Comparison of ENCODE assay signal across 14 cellular contexts in the genomic region with DNA sequence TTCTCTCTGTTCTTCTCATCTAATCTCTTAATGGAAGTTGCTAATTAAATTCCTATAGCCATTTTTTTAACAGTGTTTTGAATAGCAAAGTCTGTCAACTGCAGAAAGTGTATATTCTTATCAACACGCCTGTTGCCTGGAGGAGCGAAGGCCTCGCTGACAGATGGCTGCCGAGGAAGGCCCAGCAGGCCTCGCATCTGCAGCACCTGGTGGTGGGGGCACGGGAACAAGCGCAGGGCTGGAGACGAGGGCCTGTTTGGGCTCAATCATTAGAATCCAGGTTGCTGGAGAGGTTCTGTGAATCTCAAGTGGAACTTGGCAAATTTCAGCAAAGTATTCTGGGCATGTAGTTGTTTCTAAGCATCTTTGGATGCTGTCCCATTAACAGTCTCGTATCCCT.
DNase-seq lines count a peak whose midpoint lies in the region; ATAC-seq and TF ChIP-seq lines count a peak whose summit lies in the region.
"Had no signal": no experiment of that assay in that cellular context is flagged by ENCODE, and none has a peak within 500 bp of the region (broad histone marks: within the 10 kb centered on the region; RNA-seq: fewer than 3 reads in every experiment).

No MANE protein-coding gene starts in this region.

- H3K36me3 ChIP-seq in WERI-Rb-1: no peaks in the 10 kb centered on the region
- H3K36me3 ChIP-seq: BLaER1 treated with 17β-estradiol and CSF1 and Interleukin-3, amounts not matched to agents 10 nM and 100 nM had no signal

- H3K27ac Mint-ChIP-seq in glutamatergic neuron (ENCODE audit: unreplicated experiment): peak overlapping the region; percentile 56
- H3K27ac Mint-ChIP-seq: CD4-positive, alpha-beta T cell had no signal

- H3K4me3 Mint-ChIP-seq in glutamatergic neuron (ENCODE audit: unreplicated experiment): peak overlapping the region; percentile 6
- H3K4me3 Mint-ChIP-seq: CD4-positive, alpha-beta T cell had no signal

- H3K9me3 Mint-ChIP-seq in glutamatergic neuron (ENCODE audit: unreplicated experiment): peaks cover 5% of the 10 kb centered on the region
- H3K9me3 Mint-ChIP-seq: CD4-positive, alpha-beta T cell had no signal

- TF ChIP-seq CTCF in WERI-Rb-1 (IDR thresholded peaks at IDR 0.05; ENCODE audit: low read depth, low read length) (no peak), glutamatergic neuron (IDR thresholded peaks at IDR 0.05; ENCODE audit: partially characterized antibody, unreplicated experiment) (no peak)

- H3K27me3 Mint-ChIP-seq in glutamatergic neuron (ENCODE audit: unreplicated experiment): peaks cover 3% of the 10 kb centered on the region

- H3K4me1 Mint-ChIP-seq in glutamatergic neuron (ENCODE audit: low read depth, unreplicated experiment): peaks cover 20% of the 10 kb centered on the region

- DNase-seq in DMS 273 treated with DMSO at 0.1 percent for 48 hours (lab: John Stamatoyannopoulos, UW) (peak; percentile 65), NCI-H2171 (lab: John Stamatoyannopoulos, UW) (peak; percentile 34), WERI-Rb-1 (peak; percentile 13), glutamatergic neuron (peak; percentile 41), RKO (ENCODE audit: low spot score) (no peak), ureter (ENCODE audit: low spot score) (no peak)
- DNase-seq: ACHN; CD4-positive, alpha-beta T cell; DND-41; GDM1; IMR-90 had no signal

- peaks cover 4% of the 10 kb centered on the region for H3K36me3 Mint-ChIP-seq in glutamatergic neuron (ENCODE audit: unreplicated experiment)

- no peak overlapping the region for H3K27ac ChIP-seq in WERI-Rb-1
- H3K27ac ChIP-seq: BLaER1 treated with 17β-estradiol and CSF1 and Interleukin-3, amounts not matched to agents 10 nM and 100 nM had no signal

- ATAC-seq in esophagus mucosa (no peak), GM18517 (IDR thresholded peaks at IDR 0.05; ENCODE audit: unreplicated experiment) (no peak)

- no peaks in the 10 kb centered on the region for H3K9me3 ChIP-seq in WERI-Rb-1 (ENCODE audit: severe bottlenecking)
- H3K9me3 ChIP-seq: BLaER1 treated with 17β-estradiol and CSF1 and Interleukin-3, amounts not matched to agents 10 nM and 100 nM had no signal

- H3K27me3 ChIP-seq in WERI-Rb-1 (ENCODE audit: insufficient read depth, low read depth, severe bottlenecking): peaks cover 15% of the 10 kb centered on the region
- H3K27me3 ChIP-seq: BLaER1 treated with 17β-estradiol and CSF1 and Interleukin-3, amounts not matched to agents 10 nM and 100 nM had no signal

- H3K4me3 ChIP-seq in WERI-Rb-1 (ENCODE audit: low read depth, low read length): no peak overlapping the region
- H3K4me3 ChIP-seq: BLaER1 treated with 17β-estradiol and CSF1 and Interleukin-3, amounts not matched to agents 10 nM and 100 nM had no signal

Comparison
In these comparisons a context has a peak if more than half of its experiments do, and no peak if none do; other contexts are left out.
1. DNase-seq: peak in DMS 273 treated with DMSO at 0.1 percent for 48 hours (single experiment), NCI-H2171 (single experiment), WERI-Rb-1 (single experiment) and glutamatergic neuron (single experiment); none in RKO (single experiment) and ureter (single experiment).